In the genomic region with DNA sequence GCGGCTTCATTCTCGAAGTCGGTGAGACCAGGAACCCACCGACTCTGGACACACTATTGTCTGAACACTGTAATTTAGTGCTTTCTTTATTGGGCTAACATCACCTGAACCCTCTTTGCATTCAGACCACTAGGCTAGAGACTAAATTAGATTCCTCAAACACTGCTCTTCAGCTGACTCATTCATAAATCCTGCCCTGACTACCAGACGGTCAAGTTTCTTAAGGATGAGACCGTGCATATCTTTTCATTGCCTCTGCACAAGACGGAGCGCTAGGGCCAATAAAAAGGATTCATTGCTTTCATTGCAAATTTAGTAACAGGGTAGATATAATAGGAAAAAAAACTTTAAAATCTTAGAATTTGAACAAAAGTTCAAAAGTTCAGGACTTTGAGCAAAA, we compare ENCODE assay signal across 18 cellular contexts.
DNase-seq lines count a peak whose midpoint lies in the region; ATAC-seq and TF ChIP-seq lines count a peak whose summit lies in the region.
"Had no signal": no experiment of that assay in that cellular context is flagged by ENCODE, and none has a peak within 500 bp of the region (broad histone marks: within the 10 kb centered on the region; RNA-seq: fewer than 3 reads in every experiment).

No MANE protein-coding gene starts in this region.

- peaks cover 4% of the 10 kb centered on the region for H3K4me1 ChIP-seq in adipocyte (ENCODE audit: control insufficient read depth, insufficient read depth, low read length)
- no peaks in the 10 kb centered on the region for H3K4me1 ChIP-seq in prostate gland (replicated peaks)

- no peak overlapping the region for H3K9ac ChIP-seq in adipocyte (ENCODE audit: low read length)

- H3K27me3 ChIP-seq in adipocyte (replicated peaks; ENCODE audit: control insufficient read depth, insufficient read depth, low read length) (no peaks in the 10 kb centered on the region), prostate gland (replicated peaks; ENCODE audit: insufficient read depth) (no peaks in the 10 kb centered on the region)
- H3K27me3 ChIP-seq: body of pancreas had no signal

- H3K36me3 Mint-ChIP-seq in activated T-cell treated with anti-CD3 and anti-CD28 coated beads, Interleukin-2, amount 50 U/mL, for 4 hours (ENCODE audit: insufficient read depth), result no peaks in the 10 kb centered on the region
- H3K36me3 Mint-ChIP-seq: IgD-negative memory B cell, naive B cell had no signal

- intact Hi-C loops in prostate gland (cut with DNase I), result no loop called here

- no peaks in the 10 kb centered on the region for H3K9me3 Mint-ChIP-seq in activated T-cell treated with anti-CD3 and anti-CD28 coated beads, Interleukin-2, amount 50 U/mL, for 4 hours
- H3K9me3 Mint-ChIP-seq: H9, IgD-negative memory B cell, naive B cell had no signal

- no peak for TF ChIP-seq CTCF in GM13976 (IDR thresholded peaks at IDR 0.05; ENCODE audit: borderline replicate concordance, control extremely low read depth, extremely low read depth, insufficient read depth, missing control alignments)
- no peak for TF ChIP-seq CTCF in prostate gland (IDR thresholded peaks at IDR 0.05)
- no peak for TF ChIP-seq CTCF in GM13977 (IDR thresholded peaks at IDR 0.05; ENCODE audit: extremely low read depth, insufficient read depth, missing control alignments)

- in situ Hi-C loops in GM13976 (cut with MboI; ENCODE audit: low sequenced_read_pairs, unreplicated experiment), result no loop called here
- in situ Hi-C loops in GM13977 (cut with MboI; ENCODE audit: low pct_unique_long_range_greater_than_20kb, low sequenced_read_pairs, unreplicated experiment), result no loop called here

- no peaks in the 10 kb centered on the region for H3K36me3 ChIP-seq in adipocyte (ENCODE audit: control insufficient read depth, insufficient read depth, low read length, severe bottlenecking)
- no peaks in the 10 kb centered on the region for H3K36me3 ChIP-seq in prostate gland

- 50% methylated on average over 8 of the region's 8 CpGs for WGBS in prostate gland

- H3K9me3 ChIP-seq in adipocyte (ENCODE audit: control insufficient read depth, low read length) (no peaks in the 10 kb centered on the region), prostate gland (no peaks in the 10 kb centered on the region)
- H3K9me3 ChIP-seq: body of pancreas had no signal

- no peaks in the 10 kb centered on the region for H3K4me1 Mint-ChIP-seq in activated T-cell treated with anti-CD3 and anti-CD28 coated beads, Interleukin-2, amount 50 U/mL, for 4 hours (ENCODE audit: low read depth)

- H3K4me3 ChIP-seq in adipocyte (ENCODE audit: low read length) (no peak overlapping the region), prostate gland (no peak overlapping the region)
- H3K4me3 ChIP-seq: body of pancreas, dorsolateral prefrontal cortex had no signal

- no peak for ATAC-seq in activated T-cell treated with anti-CD3 and anti-CD28 coated beads, Interleukin-2, amount 50 U/mL, for 4 hours
- ATAC-seq: body of pancreas, left ventricle myocardium superior had no signal

- TF ChIP-seq POLR2A in prostate gland (IDR thresholded peaks at IDR 0.05), result no peak

- no peak overlapping the region for H3K4me3 Mint-ChIP-seq in activated T-cell treated with anti-CD3 and anti-CD28 coated beads, Interleukin-2, amount 50 U/mL, for 4 hours
- H3K4me3 Mint-ChIP-seq: H9, IgD-negative memory B cell had no signal

- H3K27me3 Mint-ChIP-seq in activated T-cell treated with anti-CD3 and anti-CD28 coated beads, Interleukin-2, amount 50 U/mL, for 4 hours (ENCODE audit: low read depth), result no peaks in the 10 kb centered on the region
- H3K27me3 Mint-ChIP-seq: IgD-negative memory B cell, naive B cell had no signal

- peak; percentile 23 for DNase-seq in NOMO-1 treated with DMSO at 0.1 percent for 48 hours (lab: John Stamatoyannopoulos, UW; ENCODE audit: unreplicated experiment)
- DNase-seq in NOMO-1 (lab: John Stamatoyannopoulos, UW; ENCODE audit: unreplicated experiment in 2 of 2), result no peak
- peak; percentile 25 for DNase-seq in adipocyte (ENCODE audit: low read depth)
- DNase-seq in iris pigment epithelial cell (ENCODE audit: low read depth), result peak; percentile 81
- no peak for DNase-seq in activated T-cell treated with anti-CD3 and anti-CD28 coated beads, Interleukin-2, amount 50 U/mL, for 4 hours
- no peak for DNase-seq in GM13976 (ENCODE audit: low spot score)
- DNase-seq in prostate gland (ENCODE audit: low spot score), result no peak
- DNase-seq in GM13977 (ENCODE audit: low spot score), result no peak
- DNase-seq: 8988T; activated naive CD4-positive, alpha-beta T cell treated with Interleukin-2 at 50 U/mL for 16 hours; body of pancreas; dorsolateral prefrontal cortex; H9; left ventricle myocardium superior; naive B cell; stimulated activated CD4-positive, alpha-beta T cell treated with anti-CD3 and anti-CD28 coated beads, Interleukin-2, amount 100 ng/mL, for 24 hours; T-helper 1 cell had no signal

- H3K27ac ChIP-seq in prostate gland, result no peak overlapping the region
- H3K27ac ChIP-seq: body of pancreas, dorsolateral prefrontal cortex had no signal

Comparison
In these comparisons a context has a peak if more than half of its experiments do, and no peak if none do; other contexts are left out.
1. DNase-seq: peak in NOMO-1 treated with DMSO at 0.1 percent for 48 hours (single experiment), adipocyte (single experiment) and iris pigment epithelial cell (single experiment); none in NOMO-1 (0 of 2), activated T-cell treated with anti-CD3 and anti-CD28 coated beads, Interleukin-2, amount 50 U/mL, for 4 hours (single experiment), GM13976 (single experiment), prostate gland (single experiment) and GM13977 (single experiment).